8 cellular contexts compared by ENCODE assay signal in the genomic region with DNA sequence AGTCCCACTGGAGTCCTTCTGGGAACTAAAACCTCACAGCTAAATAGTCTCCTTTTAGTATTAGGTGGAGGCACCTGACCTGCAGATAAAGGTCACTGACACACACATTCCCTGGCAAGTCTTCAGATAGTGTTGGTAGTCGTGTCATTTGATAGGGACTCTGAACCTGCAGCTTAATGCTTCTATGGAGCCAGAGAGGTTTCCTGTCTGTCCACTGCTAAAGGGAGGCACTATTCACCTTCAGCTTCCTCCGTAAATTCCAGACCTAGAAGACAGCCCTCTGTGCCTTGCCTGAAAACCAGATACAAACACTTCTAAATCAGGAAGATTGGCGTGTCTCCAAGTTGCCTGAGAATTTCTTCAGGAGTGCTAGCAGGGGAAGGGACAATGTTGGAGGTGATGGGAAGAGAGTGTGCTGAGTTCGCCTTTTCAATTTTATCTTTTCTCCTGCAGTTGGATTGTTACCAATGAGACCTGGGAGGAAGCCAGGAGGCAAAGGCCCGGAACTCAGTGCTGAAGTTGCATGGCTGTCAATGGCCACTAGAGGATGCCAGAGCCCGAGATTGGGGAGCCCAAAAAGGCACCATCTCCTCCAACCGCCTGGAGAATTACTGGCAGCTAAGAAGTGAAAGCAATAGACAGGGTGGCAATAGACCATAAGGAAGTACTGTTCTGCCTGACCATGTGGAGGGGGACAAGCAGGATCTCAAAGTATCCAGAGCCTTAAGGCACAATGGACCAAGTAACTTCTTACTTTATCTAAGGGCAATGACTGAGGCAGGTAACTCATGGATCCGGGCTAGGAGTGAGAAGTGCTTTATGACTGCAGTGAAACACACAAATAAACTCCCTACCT.
DNase-seq lines count a peak whose midpoint lies in the region; ATAC-seq and TF ChIP-seq lines count a peak whose summit lies in the region.

No MANE protein-coding gene starts in this region.

- H3K4me1 ChIP-seq in CD4-positive, alpha-beta memory T cell (ENCODE audit: insufficient read depth, low read length), result no peaks in the 10 kb centered on the region
- no peaks in the 10 kb centered on the region for H3K4me1 ChIP-seq in mesenchymal stem cell (ENCODE audit: control insufficient read depth, insufficient read depth, low read depth, low read length)

- no peak overlapping the region for H4K8ac ChIP-seq in mesenchymal stem cell (ENCODE audit: low read length)

- no peak overlapping the region for H4K91ac ChIP-seq in mesenchymal stem cell (ENCODE audit: low read length)

- ATAC-seq in GM19372 (IDR thresholded peaks at IDR 0.05; ENCODE audit: low read depth, unreplicated experiment), result peak; percentile 97
- ATAC-seq in HG03460 (IDR thresholded peaks at IDR 0.05; ENCODE audit: unreplicated experiment), result peak; percentile 95

- H3K4me1 Mint-ChIP-seq in CD4-positive, alpha-beta memory T cell, result peaks cover 0 to 5% (median 2%) of the 10 kb centered on the region in 4 donors

- no peak overlapping the region for H3K27ac ChIP-seq in CD4-positive, alpha-beta memory T cell (ENCODE audit: low read depth, low read length)
- no peak overlapping the region for H3K27ac ChIP-seq in dorsolateral prefrontal cortex
- H3K27ac ChIP-seq in mesenchymal stem cell (ENCODE audit: low read length, poor library complexity, severe bottlenecking), result no peak overlapping the region

- peaks cover 3 to 5% of the 10 kb centered on the region in 2 donors for H3K27me3 Mint-ChIP-seq in CD4-positive, alpha-beta memory T cell

- no peak overlapping the region for H2BK120ac ChIP-seq in mesenchymal stem cell (ENCODE audit: low read depth, low read length)

- no peak overlapping the region for H2BK15ac ChIP-seq in mesenchymal stem cell (ENCODE audit: low read depth, poor library complexity, severe bottlenecking)

- H2AK5ac ChIP-seq in mesenchymal stem cell (ENCODE audit: low read length, severe bottlenecking), result no peak overlapping the region

- WGBS in mesenchymal stem cell, result 51% methylated on average over 7 of the region's 8 CpGs

- H3K9me3 Mint-ChIP-seq in CD4-positive, alpha-beta memory T cell, result no peaks in the 10 kb centered on the region

- DNase-seq in CD4-positive, alpha-beta memory T cell, result peak; percentile 42 to 68 (median 48)
- DNase-seq in NCI-H69 (lab: John Stamatoyannopoulos, UW) (peak; percentile 84), dorsolateral prefrontal cortex (peak in 7 of 10 donors; percentile 5 to 53 (median 35)), mesenchymal stem cell (peak; percentile 79)
- peak; percentile 48 to 58 for DNase-seq in activated CD4-positive, alpha-beta T cell treated with anti-CD3 and anti-CD28 coated beads, Interleukin-2, amount 50 U/mL, for 4 hours
- DNase-seq in stimulated activated CD8-positive, alpha-beta memory T cell treated with anti-CD3 and anti-CD28 coated beads, Interleukin-2, amount 100 ng/mL, for 48 hours (ENCODE audit: low read depth in 2 of 2), result peak; percentile 28 to 48

- CTCF ChIA-PET in CD4-positive, alpha-beta memory T cell (lab: Charles Lee; ENCODE audit: partially characterized antibody), result interaction anchor here (0.6 to 2.8 kb wide), 11 partner anchors 9 to 952 kb away, joined by 3 to 13 read pairs (median 4); a partner anchor contains a TSS

- POLR2A ChIA-PET in CD4-positive, alpha-beta memory T cell (lab: Charles Lee; ENCODE audit: partially characterized antibody), result no interaction called here

- H3K27me3 ChIP-seq in CD4-positive, alpha-beta memory T cell (ENCODE audit: insufficient read depth, low read length), result no peaks in the 10 kb centered on the region
- no peaks in the 10 kb centered on the region for H3K27me3 ChIP-seq in dorsolateral prefrontal cortex
- no peaks in the 10 kb centered on the region for H3K27me3 ChIP-seq in mesenchymal stem cell (ENCODE audit: control insufficient read depth in 1 of 2, insufficient read depth in 1 of 2, low read length in 2 of 2)

- no peak overlapping the region for H3K18ac ChIP-seq in mesenchymal stem cell (ENCODE audit: low read depth in 1 of 2, low read length in 2 of 2)

- H3K27ac Mint-ChIP-seq in CD4-positive, alpha-beta memory T cell, result peak overlapping the region in 2 of 7 donors; percentile 2 to 15

- H3K79me1 ChIP-seq in mesenchymal stem cell (replicated peaks; ENCODE audit: low read length, poor library complexity, severe bottlenecking), result no peaks in the 10 kb centered on the region

- H3K4ac ChIP-seq in mesenchymal stem cell (ENCODE audit: low read depth in 1 of 2, low read length in 2 of 2), result no peak overlapping the region

- H2BK12ac ChIP-seq in mesenchymal stem cell (ENCODE audit: low read length in 2 of 2), result no peak overlapping the region

- H2AFZ ChIP-seq in mesenchymal stem cell (ENCODE audit: low read depth, low read length), result no peak overlapping the region

- H3K14ac ChIP-seq in mesenchymal stem cell (ENCODE audit: low read length in 2 of 2), result no peak overlapping the region

- H3K4me3 ChIP-seq in CD4-positive, alpha-beta memory T cell (ENCODE audit: low read length in 2 of 2), result no peak overlapping the region
- H3K4me3 ChIP-seq in dorsolateral prefrontal cortex (no peak overlapping the region), mesenchymal stem cell (ENCODE audit: insufficient read depth in 1 of 2, low read depth in 1 of 2, low read length in 2 of 2) (no peak overlapping the region)

- H3K9me3 ChIP-seq in CD4-positive, alpha-beta memory T cell (ENCODE audit: control insufficient read depth in 1 of 2, low read length in 2 of 2), result no peaks in the 10 kb centered on the region
- H3K9me3 ChIP-seq in mesenchymal stem cell (ENCODE audit: control insufficient read depth, low read length), result no peaks in the 10 kb centered on the region

- H3K23ac ChIP-seq in mesenchymal stem cell (ENCODE audit: low read length in 2 of 2), result no peak overlapping the region

- peak; percentile 36 to 89 (median 74) for TF ChIP-seq CTCF in dorsolateral prefrontal cortex (IDR thresholded peaks at IDR 0.05 in 54 of 56, conservative IDR thresholded peaks at IDR 0.05 in 2 of 56; ENCODE audit: low read depth in 1 of 56, partially characterized antibody in 56 of 56)

- H3K4me3 Mint-ChIP-seq in CD4-positive, alpha-beta memory T cell, result no peak overlapping the region

- H3K9ac ChIP-seq in mesenchymal stem cell (ENCODE audit: low read length), result peak overlapping the region; percentile 15

- no peaks in the 10 kb centered on the region for H3K36me3 Mint-ChIP-seq in CD4-positive, alpha-beta memory T cell

- H2BK5ac ChIP-seq in mesenchymal stem cell (ENCODE audit: low read depth, low read length, poor library complexity, severe bottlenecking), result no peak overlapping the region

- no peaks in the 10 kb centered on the region for H3K36me3 ChIP-seq in CD4-positive, alpha-beta memory T cell (ENCODE audit: insufficient read depth, low read length)
- no peaks in the 10 kb centered on the region for H3K36me3 ChIP-seq in mesenchymal stem cell (ENCODE audit: control insufficient read depth in 1 of 2, insufficient read depth in 2 of 2, low read depth in 1 of 2, low read length in 2 of 2)

- H3K4me2 ChIP-seq in mesenchymal stem cell (ENCODE audit: low read length, poor library complexity, severe bottlenecking), result no peak overlapping the region

- intact Hi-C loops in CD4-positive, alpha-beta memory T cell (cut with micrococcal nuclease), result loop anchor here (1.0 kb wide), 2 partner anchors 82 to 231 kb away; a partner anchor contains a TSS
- intact Hi-C loops in dorsolateral prefrontal cortex (cut with DNase I), result no loop called here
